In the genomic region with DNA sequence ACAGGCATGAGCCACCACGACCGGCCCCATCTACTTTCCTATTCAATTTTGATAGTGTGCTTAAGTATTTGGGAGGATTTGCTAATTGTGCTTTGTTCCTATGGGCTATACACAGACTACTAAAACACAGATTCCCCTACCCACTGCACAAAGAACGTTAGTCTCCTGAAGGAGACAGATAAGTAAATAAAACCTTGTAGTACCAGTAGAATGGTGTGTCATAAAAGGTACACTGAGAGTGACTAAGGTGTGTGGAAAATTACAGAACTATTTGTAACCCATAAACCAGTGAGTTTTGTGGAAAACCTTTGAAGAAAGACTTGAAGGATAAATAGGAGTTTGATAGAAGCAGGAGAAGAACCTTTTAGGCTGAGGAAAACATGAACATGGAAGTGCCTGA, we compare ENCODE assay signal across 28 cellular contexts.
"Had no signal": no experiment of that assay in that cellular context is flagged by ENCODE, and none has a peak within 500 bp of the region (broad histone marks: within the 10 kb centered on the region; RNA-seq: fewer than 3 reads in every experiment).

No MANE protein-coding gene starts in this region.

- H3K27me3 ChIP-seq: neutrophil, pancreas, spleen, suprapubic skin, testis, tibial artery, transverse colon, upper lobe of right lung, uterus had no signal

- H3K4me3 ChIP-seq: pancreas, psoas muscle, skin epidermis, smooth muscle cell, spleen, suprapubic skin, testis, tibial artery, transverse colon, upper lobe of right lung, uterus had no signal

- DNase-seq: naive thymus-derived CD8-positive, alpha-beta T cell; nephron progenitor cell; nucleus accumbens; pancreas; psoas muscle; right cardiac atrium; spleen; stimulated activated CD4-positive, alpha-beta T cell treated with anti-CD3 and anti-CD28 coated beads, Interleukin-12 subunit alpha, Interleukin-12 subunit beta, amount 100 ng/mL, for 4 hours; stimulated activated CD4-positive, alpha-beta T cell treated with anti-CD3 and anti-CD28 coated beads, Interleukin-1b, Interleukin-23, amount 100 ng/mL, for 48 hours; stimulated activated CD4-positive, alpha-beta T cell treated with anti-CD3 and anti-CD28 coated beads, Interleukin-4, amount 100 ng/mL, for 1 hour; stimulated activated CD4-positive, alpha-beta T cell treated with anti-CD3 and anti-CD28 coated beads, Interleukin-4, amount 100 ng/mL, for 4 hours; stimulated activated CD8-positive, alpha-beta memory T cell treated with anti-CD3 and anti-CD28 coated beads, Interleukin-4, amount 100 ng/mL, for 48 hours; stimulated activated naive CD4-positive, alpha-beta T cell; stimulated activated naive CD8-positive, alpha-beta T cell treated with anti-CD3 and anti-CD28 coated beads, Interleukin-15, amount 100 ng/mL, for 72 hours; stimulated activated naive CD8-positive, alpha-beta T cell treated with anti-CD3 and anti-CD28 coated beads, Interleukin-15, Interleukin-2, amounts not matched to agents 100 U/mL and 50 U/mL, for 24 hours; substantia nigra; testis; tibial artery; transverse colon; upper lobe of right lung; uterus had no signal

- H3K9me3 ChIP-seq: neutrophil, pancreas, suprapubic skin, testis, transverse colon, uterus had no signal

- ATAC-seq: naive thymus-derived CD8-positive, alpha-beta T cell; natural killer cell treated with Interleukin-12 subunit alpha and Interleukin-12 subunit beta and Interleukin-15 and Interleukin-18, amount 100 ng/mL, for 72 hours; pancreas; psoas muscle; right cardiac atrium; sciatic nerve; stimulated activated memory B cell treated with anti-CD40 and anti-IgM and Interleukin-4, amounts not matched to agents 10 μg/mL and 1 μg/mL and 100 μg/mL, for 72 hours; stimulated activated naive CD8-positive, alpha-beta T cell treated with anti-CD3 and anti-CD28 coated beads, Interleukin-15, amount 100 ng/mL, for 72 hours; stimulated activated naive CD8-positive, alpha-beta T cell treated with anti-CD3 and anti-CD28 coated beads, Interleukin-15, Interleukin-2, amounts not matched to agents 100 U/mL and 50 U/mL, for 24 hours; upper lobe of right lung had no signal

- H3K27ac ChIP-seq: neutrophil, pancreas, psoas muscle, skin epidermis, spleen, suprapubic skin, testis, tibial artery, upper lobe of right lung, uterus had no signal

- H3K4me1 ChIP-seq: pancreas, psoas muscle, spleen, suprapubic skin, testis, tibial artery, transverse colon, upper lobe of right lung, uterus had no signal

- H3K4me2 ChIP-seq: smooth muscle cell had no signal

- H3K36me3 ChIP-seq: uterus had no signal
